ENCODE assay signal across 30 cellular contexts in genomic region chr21:36045993-36046392, GRCh38.
"Had no signal": no experiment of that assay in that cellular context is flagged by ENCODE, and none has a peak within 500 bp of the region (broad histone marks: within the 10 kb centered on the region; RNA-seq: fewer than 3 reads in every experiment).

No MANE protein-coding gene starts in this region.

- DNase-seq: activated CD4-positive, alpha-beta memory T cell treated with anti-CD3 and anti-CD28 coated beads, Interleukin-2, amount 10 ng/mL, durations not matched to agents 7 days and 5 days; activated CD4-positive, alpha-beta T cell treated with anti-CD3 and anti-CD28 coated beads for 1 hour; activated CD4-positive, alpha-beta T cell treated with anti-CD3 and anti-CD28 coated beads for 4 hours; activated CD4-positive, alpha-beta T cell treated with anti-CD3 and anti-CD28 coated beads, Interleukin-2, amount 10 ng/mL, durations not matched to agents 7 days and 5 days; activated CD4-positive, alpha-beta T cell treated with anti-CD3 and anti-CD28 coated beads, Interleukin-2, amount 50 U/mL, for 4 hours; activated CD4-positive, CD25-positive, alpha-beta regulatory T cell; activated gamma-delta T cell; activated naive CD4-positive, alpha-beta T cell; activated naive CD4-positive, alpha-beta T cell treated with anti-CD3 and anti-CD28 coated beads, Interleukin-2, amount 10 ng/mL, durations not matched to agents 7 days and 5 days; activated T-cell treated with anti-CD3 and anti-CD28 coated beads, Interleukin-2, amount 50 U/mL, for 1 hour; activated T-cell treated with anti-CD3 and anti-CD28 coated beads, Interleukin-2, amount 50 U/mL, for 72 hours; amygdala; aorta; body of pancreas; caudate nucleus; colonic mucosa; dorsolateral prefrontal cortex; effector memory CD4-positive, alpha-beta T cell; endodermal cell; esophagus squamous epithelium; foreskin melanocyte; heart right ventricle; T-helper 1 cell; T-helper 17 cell; T1000 had no signal

- H3K9me3 ChIP-seq: adrenal gland, body of pancreas, colonic mucosa, esophagus squamous epithelium, gastroesophageal sphincter, heart right ventricle had no signal

- H3K4me1 ChIP-seq: adrenal gland, body of pancreas, colonic mucosa, esophagus squamous epithelium, gastroesophageal sphincter had no signal

- ATAC-seq: activated T-cell treated with anti-CD3 and anti-CD28 coated beads, Interleukin-2, amount 50 U/mL, for 72 hours; body of pancreas; gastroesophageal sphincter; heart right ventricle; T-helper 17 cell had no signal

- H3K27ac Mint-ChIP-seq: activated CD4-positive, alpha-beta memory T cell treated with anti-CD3 and anti-CD28 coated beads, Interleukin-2, amount 10 ng/mL, durations not matched to agents 7 days and 5 days; activated CD4-positive, alpha-beta T cell treated with anti-CD3 and anti-CD28 coated beads, Interleukin-2, amount 10 ng/mL, durations not matched to agents 7 days and 5 days; activated naive CD4-positive, alpha-beta T cell treated with anti-CD3 and anti-CD28 coated beads, Interleukin-2, amount 10 ng/mL, durations not matched to agents 7 days and 5 days; activated naive CD8-positive, alpha-beta T cell; activated T-cell treated with anti-CD3 and anti-CD28 coated beads, Interleukin-2, amount 50 U/mL, for 72 hours; endodermal cell; T-helper 17 cell; T-helper 2 cell treated with Interferon-gamma antibody and Interleukin-4, amounts not matched to agents 5 μg/mL and 100 μg/mL, for 36 hours had no signal

- H2AFZ ChIP-seq: hepatocyte had no signal

- H3K27ac ChIP-seq: adrenal gland, body of pancreas, colonic mucosa, esophagus squamous epithelium, gastroesophageal sphincter, heart right ventricle, hepatocyte had no signal

- H3K9me3 Mint-ChIP-seq: activated naive CD4-positive, alpha-beta T cell treated with anti-CD3 and anti-CD28 coated beads, Interleukin-2, amount 10 ng/mL, durations not matched to agents 7 days and 5 days; activated T-cell treated with anti-CD3 and anti-CD28 coated beads, Interleukin-2, amount 50 U/mL, for 72 hours; endodermal cell; T-helper 2 cell treated with Interferon-gamma antibody and Interleukin-4, amounts not matched to agents 5 μg/mL and 100 μg/mL, for 36 hours had no signal

- H3K36me3 ChIP-seq: colonic mucosa had no signal

- H3K4me2 ChIP-seq: hepatocyte had no signal

- H3K27me3 ChIP-seq: adrenal gland, body of pancreas, colonic mucosa, dorsolateral prefrontal cortex, esophagus squamous epithelium, gastroesophageal sphincter, heart right ventricle, hepatocyte had no signal

- H3K4me3 ChIP-seq: adrenal gland, body of pancreas, colonic mucosa, dorsolateral prefrontal cortex, esophagus squamous epithelium, gastroesophageal sphincter, heart right ventricle, hepatocyte had no signal
